In genomic region chr4:67080158-67080557, GRCh38 we compare ENCODE assay signal across 31 cellular contexts.
"Had no signal": no experiment of that assay in that cellular context is flagged by ENCODE, and none has a peak within 500 bp of the region (broad histone marks: within the 10 kb centered on the region; RNA-seq: fewer than 3 reads in every experiment).

No MANE protein-coding gene starts in this region.

- H3K27ac ChIP-seq: heart left ventricle, left lung, lower lobe of right lung, neural progenitor cell, neutrophil, pancreas, prostate gland, skin epidermis, stomach, testis, thyroid gland, transverse colon, upper lobe of left lung, vagina had no signal

- H3K4me1 ChIP-seq: heart left ventricle, left lung, lower lobe of right lung, pancreas, prostate gland, stomach, testis, thyroid gland, transverse colon, upper lobe of left lung, vagina had no signal

- H3K9me3 ChIP-seq: heart left ventricle, left lung, lower lobe of right lung, neutrophil, pancreas, prostate gland, stomach, testis, thyroid gland, transverse colon, upper lobe of left lung, vagina had no signal

- H3K4me3 ChIP-seq: heart left ventricle, left lung, lower lobe of right lung, neural progenitor cell, pancreas, prostate gland, skin epidermis, stomach, testis, thyroid gland, transverse colon, upper lobe of left lung, vagina had no signal

- DNase-seq: heart left ventricle; hypothalamus; immature natural killer cell; islet precursor cell; left lung; lower lobe of right lung; mammary epithelial cell; mesenchymal stem cell; naive B cell; natural killer cell; nephron progenitor cell; pancreas; posterior cingulate gyrus; retina; stimulated activated CD4-positive, alpha-beta T cell treated with anti-CD3 and anti-CD28 coated beads, Interleukin-12 subunit alpha, Interleukin-12 subunit beta, amount 100 ng/mL, for 4 hours; stimulated activated CD4-positive, alpha-beta T cell treated with anti-CD3 and anti-CD28 coated beads, Interleukin-15, amount 100 ng/mL, for 24 hours; stimulated activated CD4-positive, alpha-beta T cell treated with anti-CD3 and anti-CD28 coated beads, Interleukin-2, amount 100 ng/mL, for 24 hours; stimulated activated CD4-positive, alpha-beta T cell treated with anti-CD3 and anti-CD28 coated beads, Interleukin-4, amount 100 ng/mL, for 1 hour; stimulated activated naive B cell treated with anti-CD40 and anti-IgM and Interleukin-4, amounts not matched to agents 10 μg/mL and 1 μg/mL and 100 μg/mL, for 72 hours; stimulated activated naive CD8-positive, alpha-beta T cell treated with anti-CD3 and anti-CD28 coated beads, Interleukin-15, Interleukin-2, amounts not matched to agents 100 U/mL and 50 U/mL, for 24 hours; stomach; testis; thyroid gland; transverse colon; upper lobe of left lung had no signal

- ATAC-seq: heart left ventricle; left lung; lower lobe of right lung; natural killer cell; pancreas; sciatic nerve; stimulated activated naive B cell treated with anti-CD40 and anti-IgM and Interleukin-4, amounts not matched to agents 10 μg/mL and 1 μg/mL and 100 μg/mL, for 72 hours; stimulated activated naive CD8-positive, alpha-beta T cell treated with anti-CD3 and anti-CD28 coated beads, Interleukin-15, Interleukin-2, amounts not matched to agents 100 U/mL and 50 U/mL, for 24 hours had no signal

- H3K27me3 ChIP-seq: heart left ventricle, left lung, neural progenitor cell, neutrophil, pancreas, stomach, testis, thyroid gland, transverse colon, upper lobe of left lung, vagina had no signal
